In the genomic region with DNA sequence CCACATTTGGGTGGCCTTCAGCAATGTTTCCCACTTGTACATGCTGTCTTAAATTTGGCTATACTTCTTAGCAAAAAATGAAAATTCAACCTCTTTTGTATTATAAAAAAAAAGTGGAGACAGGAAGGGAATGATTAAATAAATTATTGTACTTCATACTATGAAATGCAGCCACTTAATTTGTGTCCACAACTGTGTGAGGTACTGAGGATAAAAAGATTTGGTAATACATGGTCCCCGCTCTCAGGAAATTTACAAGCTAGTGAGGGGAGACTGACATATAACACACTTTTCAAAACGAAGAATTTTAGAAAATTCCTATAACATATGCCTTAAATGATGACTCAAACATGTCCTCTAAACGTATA, we compare ENCODE assay signal across 14 cellular contexts.
DNase-seq lines count a peak whose midpoint lies in the region; ATAC-seq and TF ChIP-seq lines count a peak whose summit lies in the region.
"Had no signal": no experiment of that assay in that cellular context is flagged by ENCODE, and none has a peak within 500 bp of the region (broad histone marks: within the 10 kb centered on the region; RNA-seq: fewer than 3 reads in every experiment).

No MANE protein-coding gene starts in this region.

- H3K4me1 Mint-ChIP-seq in chondrocyte (ENCODE audit: low read depth): no peaks in the 10 kb centered on the region
- peaks cover 11% of the 10 kb centered on the region for H3K4me1 Mint-ChIP-seq in activated CD4-positive, alpha-beta T cell treated with anti-CD3 and anti-CD28 coated beads, Interleukin-2, amount 10 ng/mL, durations not matched to agents 24 days and 14 days

- H3K36me3 ChIP-seq in left ventricle myocardium inferior: no peaks in the 10 kb centered on the region
- H3K36me3 ChIP-seq in right atrium auricular region: no peaks in the 10 kb centered on the region
- no peaks in the 10 kb centered on the region for H3K36me3 ChIP-seq in thoracic aorta
- H3K36me3 ChIP-seq: tibial nerve had no signal

- H3K27ac ChIP-seq in left ventricle myocardium inferior (replicated peaks) (no peak overlapping the region), right atrium auricular region (no peak overlapping the region), thoracic aorta (no peak overlapping the region)

- DNase-seq in left ventricle myocardium inferior (no peak), right atrium auricular region (ENCODE audit: low spot score) (no peak), chondrocyte (ENCODE audit: low spot score) (no peak), thoracic aorta (ENCODE audit: low spot score) (no peak), SHP77 (lab: John Stamatoyannopoulos, UW) (no peak)
- DNase-seq in activated CD4-positive, alpha-beta T cell treated with anti-CD3 and anti-CD28 coated beads, Interleukin-2, amount 10 ng/mL, durations not matched to agents 24 days and 14 days: no peak

- TF ChIP-seq CTCF in left ventricle myocardium inferior (IDR thresholded peaks at IDR 0.05; ENCODE audit: borderline replicate concordance) (peak; percentile 16), right atrium auricular region (IDR thresholded peaks at IDR 0.05) (peak in 1 of 2 donors; percentile 10), LNCAP (IDR thresholded peaks at IDR 0.05) (peak; percentile 9; the same call in 1 of the 2 replicates), chondrocyte (IDR thresholded peaks at IDR 0.05) (peak; percentile 54), thoracic aorta (IDR thresholded peaks at IDR 0.05) (no peak)

- H3K9me3 Mint-ChIP-seq in chondrocyte (ENCODE audit: low read depth): no peaks in the 10 kb centered on the region
- H3K9me3 Mint-ChIP-seq in activated CD4-positive, alpha-beta T cell treated with anti-CD3 and anti-CD28 coated beads, Interleukin-2, amount 10 ng/mL, durations not matched to agents 24 days and 14 days: no peaks in the 10 kb centered on the region
- H3K9me3 Mint-ChIP-seq: stimulated activated naive CD8-positive, alpha-beta T cell treated with anti-CD3 and anti-CD28 coated beads, Interleukin-15, amount 100 ng/mL, for 72 hours had no signal

- ATAC-seq in thoracic aorta (ENCODE audit: insufficient number of reproducible peaks, low FRiP score, low read depth) (peak; percentile 19), HG03439 (IDR thresholded peaks at IDR 0.05; ENCODE audit: unreplicated experiment) (no peak)

- H3K27ac Mint-ChIP-seq in chondrocyte (ENCODE audit: unreplicated experiment): no peak overlapping the region
- no peak overlapping the region for H3K27ac Mint-ChIP-seq in activated CD4-positive, alpha-beta T cell treated with anti-CD3 and anti-CD28 coated beads, Interleukin-2, amount 10 ng/mL, durations not matched to agents 24 days and 14 days
- H3K27ac Mint-ChIP-seq: activated CD8-positive, alpha-beta memory T cell treated with anti-CD3 and anti-CD28 coated beads, Interleukin-2, amount 10 ng/mL, durations not matched to agents 7 days and 5 days; mesothelial cell of epicardium had no signal

- H3K4me3 Mint-ChIP-seq in chondrocyte (ENCODE audit: unreplicated experiment): no peak overlapping the region
- H3K4me3 Mint-ChIP-seq in activated CD4-positive, alpha-beta T cell treated with anti-CD3 and anti-CD28 coated beads, Interleukin-2, amount 10 ng/mL, durations not matched to agents 24 days and 14 days: no peak overlapping the region
- H3K4me3 Mint-ChIP-seq: activated CD8-positive, alpha-beta memory T cell treated with anti-CD3 and anti-CD28 coated beads, Interleukin-2, amount 10 ng/mL, durations not matched to agents 7 days and 5 days; mesothelial cell of epicardium; naive B cell; stimulated activated naive CD8-positive, alpha-beta T cell treated with anti-CD3 and anti-CD28 coated beads, Interleukin-15, amount 100 ng/mL, for 72 hours had no signal

- H3K9me3 ChIP-seq in left ventricle myocardium inferior (replicated peaks): no peaks in the 10 kb centered on the region
- H3K9me3 ChIP-seq in right atrium auricular region: no peaks in the 10 kb centered on the region
- no peaks in the 10 kb centered on the region for H3K9me3 ChIP-seq in thoracic aorta
- H3K9me3 ChIP-seq: tibial nerve had no signal

- peaks cover 30% of the 10 kb centered on the region for H3K27me3 Mint-ChIP-seq in chondrocyte (ENCODE audit: low read depth)
- peaks cover 15% of the 10 kb centered on the region for H3K27me3 Mint-ChIP-seq in activated CD4-positive, alpha-beta T cell treated with anti-CD3 and anti-CD28 coated beads, Interleukin-2, amount 10 ng/mL, durations not matched to agents 24 days and 14 days
- H3K27me3 Mint-ChIP-seq: naive B cell; stimulated activated naive CD8-positive, alpha-beta T cell treated with anti-CD3 and anti-CD28 coated beads, Interleukin-15, amount 100 ng/mL, for 72 hours had no signal

- H3K27me3 ChIP-seq in left ventricle myocardium inferior (ENCODE audit: low read depth) (no peaks in the 10 kb centered on the region), right atrium auricular region (no peaks in the 10 kb centered on the region), thoracic aorta (replicated peaks; ENCODE audit: insufficient read depth) (no peaks in the 10 kb centered on the region)
- H3K27me3 ChIP-seq: tibial nerve had no signal

- no peaks in the 10 kb centered on the region for H3K36me3 Mint-ChIP-seq in chondrocyte (ENCODE audit: low read depth)
- no peaks in the 10 kb centered on the region for H3K36me3 Mint-ChIP-seq in activated CD4-positive, alpha-beta T cell treated with anti-CD3 and anti-CD28 coated beads, Interleukin-2, amount 10 ng/mL, durations not matched to agents 24 days and 14 days (ENCODE audit: low read depth)
- H3K36me3 Mint-ChIP-seq: activated CD8-positive, alpha-beta memory T cell treated with anti-CD3 and anti-CD28 coated beads, Interleukin-2, amount 10 ng/mL, durations not matched to agents 7 days and 5 days; mesothelial cell of epicardium; naive B cell had no signal

- H3K4me3 ChIP-seq in left ventricle myocardium inferior (no peak overlapping the region), right atrium auricular region (no peak overlapping the region), thoracic aorta (no peak overlapping the region)
- H3K4me3 ChIP-seq: smooth muscle cell had no signal

- H3K4me1 ChIP-seq in left ventricle myocardium inferior (peaks cover 5% of the 10 kb centered on the region), right atrium auricular region (no peaks in the 10 kb centered on the region), thoracic aorta (ENCODE audit: control insufficient read depth in 1 of 2, low read depth in 2 of 2) (no peaks in the 10 kb centered on the region)

- intact Hi-C loops in left ventricle myocardium inferior (cut with micrococcal nuclease): loop anchor here (10.0 kb wide), 1 partner anchor 864 kb away; no protein-coding TSS in a partner anchor
- intact Hi-C loops in activated CD4-positive, alpha-beta T cell treated with anti-CD3 and anti-CD28 coated beads, Interleukin-2, amount 10 ng/mL, durations not matched to agents 24 days and 14 days (cut with micrococcal nuclease): loop anchor here (1.0 to 5.0 kb wide), 3 partner anchors 468 to 863 kb away; no protein-coding TSS in a partner anchor
